In genomic region chr19:13024958-13025653, GRCh38 we compare ENCODE assay signal across 10 cellular contexts. TPM values are rescaled to one million over a fixed set of nuclear protein-coding genes. Genes with fewer than 3 reads are reported as not detected.
DNase-seq lines count a peak whose midpoint lies in the region; ATAC-seq and TF ChIP-seq lines count a peak whose summit lies in the region.
"Had no signal": no experiment of that assay in that cellular context is flagged by ENCODE, and none has a peak within 500 bp of the region (broad histone marks: within the 10 kb centered on the region; RNA-seq: fewer than 3 reads in every experiment).

No MANE protein-coding gene starts in this region.

- no peak overlapping the region for H3K4me3 ChIP-seq in mucosa of descending colon
- H3K4me3 ChIP-seq in uterus: peak overlapping the region; percentile 33 to 40

- no peaks in the 10 kb centered on the region for H3K9me3 Mint-ChIP-seq in activated naive CD8-positive, alpha-beta T cell (ENCODE audit: low read depth)
- no peaks in the 10 kb centered on the region for H3K9me3 Mint-ChIP-seq in activated naive CD8-positive, alpha-beta T cell treated with anti-CD3 and anti-CD28 coated beads for 36 hours
- no peaks in the 10 kb centered on the region for H3K9me3 Mint-ChIP-seq in activated CD8-positive, alpha-beta memory T cell treated with anti-CD3 and anti-CD28 coated beads, Interleukin-2, amount 10 ng/mL, durations not matched to agents 7 days and 5 days (ENCODE audit: low read depth)

- peaks cover 17% of the 10 kb centered on the region for H3K36me3 Mint-ChIP-seq in activated naive CD8-positive, alpha-beta T cell
- peaks cover 4% of the 10 kb centered on the region for H3K36me3 Mint-ChIP-seq in activated naive CD8-positive, alpha-beta T cell treated with anti-CD3 and anti-CD28 coated beads for 36 hours
- no peaks in the 10 kb centered on the region for H3K36me3 Mint-ChIP-seq in activated CD8-positive, alpha-beta memory T cell treated with anti-CD3 and anti-CD28 coated beads, Interleukin-2, amount 10 ng/mL, durations not matched to agents 7 days and 5 days

- H3K4me1 Mint-ChIP-seq in activated naive CD8-positive, alpha-beta T cell (ENCODE audit: low read depth): peaks cover 26% of the 10 kb centered on the region
- peaks cover 19% of the 10 kb centered on the region for H3K4me1 Mint-ChIP-seq in activated naive CD8-positive, alpha-beta T cell treated with anti-CD3 and anti-CD28 coated beads for 36 hours
- peaks cover 16% of the 10 kb centered on the region for H3K4me1 Mint-ChIP-seq in activated CD8-positive, alpha-beta memory T cell treated with anti-CD3 and anti-CD28 coated beads, Interleukin-2, amount 10 ng/mL, durations not matched to agents 7 days and 5 days

- peaks cover 44% of the 10 kb centered on the region for H3K4me1 ChIP-seq in mucosa of descending colon (ENCODE audit: low read depth)
- peaks cover 8 to 27% of the 10 kb centered on the region in 2 donors for H3K4me1 ChIP-seq in uterus

- TF ChIP-seq CTCF in mucosa of descending colon (IDR thresholded peaks at IDR 0.05) (no peak), uterus (IDR thresholded peaks at IDR 0.05) (no peak)

- peaks cover 10% of the 10 kb centered on the region for H3K27me3 Mint-ChIP-seq in activated naive CD8-positive, alpha-beta T cell
- H3K27me3 Mint-ChIP-seq in activated naive CD8-positive, alpha-beta T cell treated with anti-CD3 and anti-CD28 coated beads for 36 hours: peaks cover 44% of the 10 kb centered on the region
- H3K27me3 Mint-ChIP-seq in activated CD8-positive, alpha-beta memory T cell treated with anti-CD3 and anti-CD28 coated beads, Interleukin-2, amount 10 ng/mL, durations not matched to agents 7 days and 5 days: peaks cover 72% of the 10 kb centered on the region

- H3K9me3 ChIP-seq in mucosa of descending colon (no peaks in the 10 kb centered on the region), uterus (no peaks in the 10 kb centered on the region)

- peak overlapping the region; percentile 70 for H3K4me3 Mint-ChIP-seq in activated naive CD8-positive, alpha-beta T cell
- no peak overlapping the region for H3K4me3 Mint-ChIP-seq in activated naive CD8-positive, alpha-beta T cell treated with anti-CD3 and anti-CD28 coated beads for 36 hours
- H3K4me3 Mint-ChIP-seq in activated CD8-positive, alpha-beta memory T cell treated with anti-CD3 and anti-CD28 coated beads, Interleukin-2, amount 10 ng/mL, durations not matched to agents 7 days and 5 days: no peak overlapping the region

- intact Hi-C loops in mucosa of descending colon (cut with DNase I, micrococcal nuclease): no loop called here
- intact Hi-C loops in uterus (cut with DNase I; ENCODE audit: low total_unique reads): no loop called here
- intact Hi-C loops in posterior vena cava (cut with DNase I): loop anchor here in 1 of 2 donors (5.0 kb wide), 1 partner anchor 233 kb away; the partner anchor contains the start of gene JUNB

- H3K27ac ChIP-seq in caudate nucleus (ENCODE audit: low read depth, low read length): peak overlapping the region; percentile 99
- peak overlapping the region; percentile 95 to 99 for H3K27ac ChIP-seq in uterus
- H3K27ac ChIP-seq: KMS-11 had no signal

- H3K36me3 ChIP-seq in mucosa of descending colon (ENCODE audit: low read depth) (no peaks in the 10 kb centered on the region), uterus (no peaks in the 10 kb centered on the region)

- no peak for DNase-seq in activated naive CD8-positive, alpha-beta T cell treated with anti-CD3 and anti-CD28 coated beads for 36 hours
- DNase-seq in caudate nucleus (lab: John Stamatoyannopoulos, UW) (peak in 14 of 61 donors; percentile 27 to 56 (median 42)), mucosa of descending colon (peak; percentile 58 to 71 (median 68)), uterus (no peak), posterior vena cava (ENCODE audit: low spot score) (no peak)
- no peak for DNase-seq in activated CD8-positive, alpha-beta memory T cell treated with anti-CD3 and anti-CD28 coated beads, Interleukin-2, amount 10 ng/mL, durations not matched to agents 7 days and 5 days
- DNase-seq: CD4-positive, CD25-positive, alpha-beta regulatory T cell had no signal

- TF ChIP-seq POLR2A in uterus (IDR thresholded peaks at IDR 0.05): no peak

- H3K27ac Mint-ChIP-seq in activated naive CD8-positive, alpha-beta T cell: no peak overlapping the region
- no peak overlapping the region for H3K27ac Mint-ChIP-seq in activated naive CD8-positive, alpha-beta T cell treated with anti-CD3 and anti-CD28 coated beads for 36 hours
- no peak overlapping the region for H3K27ac Mint-ChIP-seq in activated CD8-positive, alpha-beta memory T cell treated with anti-CD3 and anti-CD28 coated beads, Interleukin-2, amount 10 ng/mL, durations not matched to agents 7 days and 5 days

- ATAC-seq in mucosa of descending colon (peak; percentile 35), GM18907 (IDR thresholded peaks at IDR 0.05; ENCODE audit: unreplicated experiment) (no peak)
- ATAC-seq in activated CD8-positive, alpha-beta memory T cell treated with anti-CD3 and anti-CD28 coated beads, Interleukin-2, amount 10 ng/mL, durations not matched to agents 7 days and 5 days: no peak

- H3K27me3 ChIP-seq in uterus: no peaks in the 10 kb centered on the region

- CTCF ChIA-PET in activated CD8-positive, alpha-beta memory T cell treated with anti-CD3 and anti-CD28 coated beads, Interleukin-2, amount 10 ng/mL, durations not matched to agents 7 days and 5 days (lab: Charles Lee): interaction anchor here (1.0 to 1.7 kb wide), 3 partner anchors 8 to 60 kb away, joined by 3 to 6 read pairs (median 5); no protein-coding TSS in a partner anchor

RNA-seq across cellular contexts. Expression of gene NFIX, which starts 29.8 kb away (rescaled TPM):
- total RNA-seq in activated naive CD8-positive, alpha-beta T cell treated with anti-CD3 and anti-CD28 coated beads for 36 hours: 1 to 10 TPM; 6.3 to 8.7 TPM
- total RNA-seq in mucosa of descending colon: 100 to 1,000 TPM in 1 of 3 donors, 10 to 100 TPM in 2; 59.4 to 238 (median 64.6) TPM
- 100 to 1,000 TPM in 2 of 4 donors, 10 to 100 TPM in 2; 27.4 to 381 (median 78.4) TPM for total RNA-seq in uterus
- total RNA-seq in activated CD8-positive, alpha-beta memory T cell treated with anti-CD3 and anti-CD28 coated beads, Interleukin-2, amount 10 ng/mL, durations not matched to agents 7 days and 5 days: under 1 TPM; 0.21 to 0.32 TPM
- total RNA-seq in posterior vena cava: 100 to 1,000 TPM; 242 to 327 TPM

RNA-seq across cellular contexts. Expression of gene DAND5, which starts 55.7 kb away (rescaled TPM):
- total RNA-seq in activated naive CD8-positive, alpha-beta T cell treated with anti-CD3 and anti-CD28 coated beads for 36 hours: not detected
- total RNA-seq in mucosa of descending colon (1 to 10 TPM in 1 of 3 donors, under 1 TPM in 1, not detected in 1; 0.34 to 1.1 TPM), uterus (under 1 TPM in 1 of 4 donors, not detected in 3; 0.14 TPM), posterior vena cava (not detected)
- total RNA-seq in activated CD8-positive, alpha-beta memory T cell treated with anti-CD3 and anti-CD28 coated beads, Interleukin-2, amount 10 ng/mL, durations not matched to agents 7 days and 5 days: under 1 TPM; 0.21 to 0.26 TPM
- total RNA-seq: CD4-positive, CD25-positive, alpha-beta regulatory T cell had no signal

Comparison
In these comparisons a context has a peak if more than half of its experiments do, and no peak if none do; other contexts are left out.
1. DNase-seq: peak in mucosa of descending colon (3 of 3); none in activated naive CD8-positive, alpha-beta T cell treated with anti-CD3 and anti-CD28 coated beads for 36 hours (single experiment), uterus (0 of 2), activated CD8-positive, alpha-beta memory T cell treated with anti-CD3 and anti-CD28 coated beads, Interleukin-2, amount 10 ng/mL, durations not matched to agents 7 days and 5 days (single experiment) and posterior vena cava (single experiment).
2. RNA of gene NFIX, which starts 29.8 kb away (total RNA-seq): 242 to 327 TPM in posterior vena cava, 27.4 to 381 TPM in uterus, 59.4 to 238 TPM in mucosa of descending colon and 6.3 to 8.7 TPM in activated naive CD8-positive, alpha-beta T cell treated with anti-CD3 and anti-CD28 coated beads for 36 hours; 0.21 to 0.32 TPM in activated CD8-positive, alpha-beta memory T cell treated with anti-CD3 and anti-CD28 coated beads, Interleukin-2, amount 10 ng/mL, durations not matched to agents 7 days and 5 days; every median in the first group is over 4 times any median in the second.